ENCODE assay signal across 1 cellular context in genomic region chr12:33628087-33628486, GRCh38.
TF ChIP-seq lines count a peak whose summit lies in the region.

No MANE protein-coding gene starts in this region.

TF ChIP-seq in GM23338, 12 proteins besides CTCF, POLR2A, EP300 and RAD21 (continued from another document):
- TF ChIP-seq ZNF462 (CRISPR knock-in tag; IDR thresholded peaks at IDR 0.05) (no peak), REST (IDR thresholded peaks at IDR 0.05; ENCODE audit: unreplicated experiment) (no peak), EZH2phosphoT487 (IDR thresholded peaks at IDR 0.05; ENCODE audit: unreplicated experiment) (no peak), ZNF331 (CRISPR knock-in tag; IDR thresholded peaks at IDR 0.05; ENCODE audit: low read depth) (no peak)
- TF ChIP-seq, protein P1, sequence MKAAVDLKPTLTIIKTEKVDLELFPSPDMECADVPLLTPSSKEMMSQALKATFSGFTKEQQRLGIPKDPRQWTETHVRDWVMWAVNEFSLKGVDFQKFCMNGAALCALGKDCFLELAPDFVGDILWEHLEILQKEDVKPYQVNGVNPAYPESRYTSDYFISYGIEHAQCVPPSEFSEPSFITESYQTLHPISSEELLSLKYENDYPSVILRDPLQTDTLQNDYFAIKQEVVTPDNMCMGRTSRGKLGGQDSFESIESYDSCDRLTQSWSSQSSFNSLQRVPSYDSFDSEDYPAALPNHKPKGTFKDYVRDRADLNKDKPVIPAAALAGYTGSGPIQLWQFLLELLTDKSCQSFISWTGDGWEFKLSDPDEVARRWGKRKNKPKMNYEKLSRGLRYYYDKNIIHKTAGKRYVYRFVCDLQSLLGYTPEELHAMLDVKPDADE (IDR thresholded peaks at IDR 0.05) = no peak
